Comparison of ENCODE assay signal across 19 cellular contexts in genomic region chr10:56496087-56496486, GRCh38.
DNase-seq lines count a peak whose midpoint lies in the region; ATAC-seq and TF ChIP-seq lines count a peak whose summit lies in the region.
"Had no signal": no experiment of that assay in that cellular context is flagged by ENCODE, and none has a peak within 500 bp of the region (broad histone marks: within the 10 kb centered on the region; RNA-seq: fewer than 3 reads in every experiment).

No MANE protein-coding gene starts in this region.

- DNase-seq in PC-3 (peak; percentile 27), NCI-H1092 treated with DMSO at 0.1 percent for 48 hours (lab: John Stamatoyannopoulos, UW) (no peak)
- DNase-seq in activated T-helper 1 cell treated with anti-CD3 and anti-CD28 coated beads, Interleukin-12 subunit alpha, Interleukin-12 subunit beta, Interleukin-2, Interleukin-4 antibody, amounts not matched to agents 30 ng/mL and 10 ng/mL and 1 ng/mL, durations not matched to agents 14 hours and 24 hours and 36 hours (ENCODE audit: low spot score): no peak
- DNase-seq: AML-193; Calu3; CD8-positive, alpha-beta T cell; DMS79 treated with DMSO at 0.1 percent for 48 hours; GF-D8; HCEC 1CT; IMR-90 had no signal

- H3K79me2 ChIP-seq in PC-3 (ENCODE audit: low read length): no peaks in the 10 kb centered on the region

- BruUV-seq in PC-3 (replicated peaks; lab: Mats Ljungman, UMichigan): no TSS peak

- H3K4me3 Mint-ChIP-seq in activated T-helper 1 cell treated with anti-CD3 and anti-CD28 coated beads, Interleukin-12 subunit alpha, Interleukin-12 subunit beta, Interleukin-2, Interleukin-4 antibody, amounts not matched to agents 30 ng/mL and 10 ng/mL and 1 ng/mL, durations not matched to agents 14 hours and 24 hours and 36 hours: no peak overlapping the region
- H3K4me3 Mint-ChIP-seq: CD8-positive, alpha-beta T cell; GM23338 had no signal

- no peaks in the 10 kb centered on the region for H3K27me3 Mint-ChIP-seq in activated T-helper 1 cell treated with anti-CD3 and anti-CD28 coated beads, Interleukin-12 subunit alpha, Interleukin-12 subunit beta, Interleukin-2, Interleukin-4 antibody, amounts not matched to agents 30 ng/mL and 10 ng/mL and 1 ng/mL, durations not matched to agents 14 hours and 24 hours and 36 hours (ENCODE audit: insufficient read depth)

- no peaks in the 10 kb centered on the region for H3F3A ChIP-seq in PC-3 (ENCODE audit: low read length, unreplicated experiment)

- H2AFZ ChIP-seq in PC-3 (ENCODE audit: low read length): no peak overlapping the region
- H2AFZ ChIP-seq: GM23338 had no signal

- no peaks in the 10 kb centered on the region for H3K27me3 ChIP-seq in PC-3 (ENCODE audit: low read length)

- H3K9me3 ChIP-seq in PC-3 (ENCODE audit: low read length): no peaks in the 10 kb centered on the region
- H3K9me3 ChIP-seq: A549 had no signal

- H3K9me3 Mint-ChIP-seq in activated T-helper 1 cell treated with anti-CD3 and anti-CD28 coated beads, Interleukin-12 subunit alpha, Interleukin-12 subunit beta, Interleukin-2, Interleukin-4 antibody, amounts not matched to agents 30 ng/mL and 10 ng/mL and 1 ng/mL, durations not matched to agents 14 hours and 24 hours and 36 hours: peaks cover 6% of the 10 kb centered on the region
- H3K9me3 Mint-ChIP-seq: GM23338 had no signal

- H3K36me3 ChIP-seq in PC-3 (ENCODE audit: low read depth, low read length): no peaks in the 10 kb centered on the region

- no peaks in the 10 kb centered on the region for H3K4me1 Mint-ChIP-seq in activated T-helper 1 cell treated with anti-CD3 and anti-CD28 coated beads, Interleukin-12 subunit alpha, Interleukin-12 subunit beta, Interleukin-2, Interleukin-4 antibody, amounts not matched to agents 30 ng/mL and 10 ng/mL and 1 ng/mL, durations not matched to agents 14 hours and 24 hours and 36 hours (ENCODE audit: low read depth)
- H3K4me1 Mint-ChIP-seq: GM23338 had no signal

- POLR2A ChIA-PET in PC-3 (lab: Charles Lee; ENCODE audit: unreplicated experiment): interaction anchor here (0.7 kb wide), 1 partner anchor 1344 kb away, joined by 3 read pairs; no protein-coding TSS in a partner anchor

- H3K9ac ChIP-seq in PC-3 (ENCODE audit: low read length): no peak overlapping the region

- H3K36me3 Mint-ChIP-seq in activated T-helper 1 cell treated with anti-CD3 and anti-CD28 coated beads, Interleukin-12 subunit alpha, Interleukin-12 subunit beta, Interleukin-2, Interleukin-4 antibody, amounts not matched to agents 30 ng/mL and 10 ng/mL and 1 ng/mL, durations not matched to agents 14 hours and 24 hours and 36 hours (ENCODE audit: low read depth): no peaks in the 10 kb centered on the region
- H3K36me3 Mint-ChIP-seq: CD8-positive, alpha-beta T cell had no signal

- CTCF ChIA-PET in PC-3 (lab: Charles Lee): interaction anchor here (0.7 kb wide), 1 partner anchor 379 kb away, joined by 3 read pairs; no protein-coding TSS in a partner anchor

- H4K20me1 ChIP-seq in PC-3 (ENCODE audit: low read length): no peaks in the 10 kb centered on the region

- H3K9me2 ChIP-seq in PC-3 (replicated peaks; ENCODE audit: low read length): no peaks in the 10 kb centered on the region

- H3K4me1 ChIP-seq in PC-3 (ENCODE audit: insufficient read depth, low read length): peaks cover 12% of the 10 kb centered on the region
- H3K4me1 ChIP-seq: A549 had no signal

- H3K4me3 ChIP-seq in PC-3 (ENCODE audit: low read length): no peak overlapping the region
- H3K4me3 ChIP-seq: A549, GM23338, K562 had no signal

- TF ChIP-seq CTCF in PC-3 (conservative IDR thresholded peaks at IDR 0.05; ENCODE audit: low read depth, low read length): no peak

- H3K4me2 ChIP-seq in PC-3 (ENCODE audit: low read length): peak overlapping the region; percentile 24
- H3K4me2 ChIP-seq: A549, GM23338 had no signal

- ATAC-seq in GM18520 (IDR thresholded peaks at IDR 0.05; ENCODE audit: unreplicated experiment): peak; percentile 72
- ATAC-seq in GM19463 (IDR thresholded peaks at IDR 0.05; ENCODE audit: unreplicated experiment): peak; percentile 64
- ATAC-seq in HG03442 (IDR thresholded peaks at IDR 0.05; ENCODE audit: unreplicated experiment): peak; percentile 46
- ATAC-seq in PC-3: peak; percentile 16
- no peak for ATAC-seq in HG03469 (IDR thresholded peaks at IDR 0.05; ENCODE audit: unreplicated experiment)
- ATAC-seq: A549; CD8-positive, alpha-beta T cell; GM23338; K562 had no signal

- intact Hi-C loops in PC-3 (cut with micrococcal nuclease): no loop called here
- intact Hi-C loops in activated T-helper 1 cell treated with anti-CD3 and anti-CD28 coated beads, Interleukin-12 subunit alpha, Interleukin-12 subunit beta, Interleukin-2, Interleukin-4 antibody, amounts not matched to agents 30 ng/mL and 10 ng/mL and 1 ng/mL, durations not matched to agents 14 hours and 24 hours and 36 hours (cut with micrococcal nuclease): no loop called here

- peak overlapping the region; percentile 8 for H3K27ac ChIP-seq in PC-3 (ENCODE audit: low read length)
- H3K27ac ChIP-seq: 22Rv1, A549, C4-2B had no signal

- H3K27ac Mint-ChIP-seq in activated T-helper 1 cell treated with anti-CD3 and anti-CD28 coated beads, Interleukin-12 subunit alpha, Interleukin-12 subunit beta, Interleukin-2, Interleukin-4 antibody, amounts not matched to agents 30 ng/mL and 10 ng/mL and 1 ng/mL, durations not matched to agents 14 hours and 24 hours and 36 hours: no peak overlapping the region
- H3K27ac Mint-ChIP-seq: CD8-positive, alpha-beta T cell; GM23338 had no signal
